Comparison of ENCODE assay signal across 8 cellular contexts in the genomic region with DNA sequence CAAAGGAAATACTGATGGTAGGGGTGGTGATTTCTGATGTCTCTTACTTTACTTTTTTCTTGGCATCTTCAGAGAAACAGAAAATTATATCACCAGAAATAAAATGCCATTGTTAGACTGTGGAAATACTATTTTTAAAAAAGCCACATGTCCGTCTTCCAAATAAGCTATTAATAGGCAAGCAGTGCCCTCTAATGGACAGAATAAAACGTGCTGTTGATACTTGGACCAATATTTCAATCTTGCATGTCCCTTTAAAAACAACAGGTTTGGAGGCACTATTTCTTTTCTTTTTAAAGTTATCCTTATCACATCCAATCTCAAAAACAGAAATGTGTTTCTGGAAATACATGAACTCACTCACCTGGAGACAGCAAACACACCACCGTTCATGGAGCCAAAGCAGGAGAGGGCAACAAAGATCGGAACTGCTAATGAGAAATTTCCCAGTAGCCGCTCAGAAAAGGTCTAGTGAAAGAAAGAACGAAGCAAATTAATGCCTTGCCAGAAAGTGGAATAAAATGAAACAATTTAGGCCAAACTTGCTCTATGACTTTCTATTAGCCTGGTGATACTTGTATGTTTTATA. TPM values are rescaled to one million over a fixed set of nuclear protein-coding genes. Genes with fewer than 3 reads are reported as not detected.
DNase-seq lines count a peak whose midpoint lies in the region; ATAC-seq, FAIRE-seq and TF ChIP-seq lines count a peak whose summit lies in the region.

No MANE protein-coding gene starts in this region.

- H3K36me3 Mint-ChIP-seq in activated CD4-positive, alpha-beta T cell treated with anti-CD3 and anti-CD28 coated beads, Interleukin-2, amount 10 ng/mL, durations not matched to agents 7 days and 5 days (ENCODE audit: low read depth), result peaks cover 2% of the 10 kb centered on the region

- no peak overlapping the region for H3K27ac Mint-ChIP-seq in activated CD4-positive, alpha-beta T cell treated with anti-CD3 and anti-CD28 coated beads, Interleukin-2, amount 10 ng/mL, durations not matched to agents 7 days and 5 days

- CTCF ChIA-PET in activated CD4-positive, alpha-beta T cell treated with anti-CD3 and anti-CD28 coated beads, Interleukin-2, amount 10 ng/mL, durations not matched to agents 7 days and 5 days (lab: Charles Lee), result interaction anchor here (1.0 kb wide), 1 partner anchor 33 kb away, joined by 3 read pairs; no protein-coding TSS in a partner anchor

- no peaks in the 10 kb centered on the region for H3K9me3 Mint-ChIP-seq in activated CD4-positive, alpha-beta T cell treated with anti-CD3 and anti-CD28 coated beads, Interleukin-2, amount 10 ng/mL, durations not matched to agents 7 days and 5 days

- intact Hi-C loops in colonic mucosa (cut with DNase I), result loop anchor here (5.0 to 10.0 kb wide), 2 partner anchors 368 to 499 kb away; no protein-coding TSS in a partner anchor

- no peaks in the 10 kb centered on the region for H3K27me3 ChIP-seq in colonic mucosa

- H3K9me3 ChIP-seq in colonic mucosa, result no peaks in the 10 kb centered on the region

- H3K4me1 Mint-ChIP-seq in activated CD4-positive, alpha-beta T cell treated with anti-CD3 and anti-CD28 coated beads, Interleukin-2, amount 10 ng/mL, durations not matched to agents 7 days and 5 days, result no peaks in the 10 kb centered on the region

- no peak overlapping the region for H3K4me3 ChIP-seq in colonic mucosa

- no peak overlapping the region for H3K27ac ChIP-seq in colonic mucosa

- TF ChIP-seq CTCF in GM12872 (IDR thresholded peaks at IDR 0.05; ENCODE audit: insufficient read depth, low read depth, low read length) (peak; percentile 54), colonic mucosa (IDR thresholded peaks at IDR 0.05) (peak; percentile 40)

- peak; percentile 46 for ATAC-seq in HG02610 (IDR thresholded peaks at IDR 0.05; ENCODE audit: unreplicated experiment)
- no peak for ATAC-seq in HG02840 (IDR thresholded peaks at IDR 0.05; ENCODE audit: low FRiP score, unreplicated experiment)

- TF ChIP-seq POLR2A in H54 (IDR thresholded peaks at IDR 0.05; ENCODE audit: low read depth, low read length), result no peak

- H3K36me3 ChIP-seq in colonic mucosa, result no peaks in the 10 kb centered on the region

- POLR2A ChIA-PET in activated CD4-positive, alpha-beta T cell treated with anti-CD3 and anti-CD28 coated beads, Interleukin-2, amount 10 ng/mL, durations not matched to agents 7 days and 5 days (lab: Charles Lee), result no interaction called here

- DNase-seq in NCI-H526 (lab: John Stamatoyannopoulos, UW), result peak; percentile 41 to 67
- no peak for DNase-seq in colonic mucosa
- peak; percentile 77 to 86 for DNase-seq in lung microvascular endothelial cell (ENCODE audit: low read depth in 2 of 2)
- no peak for DNase-seq in H54 (ENCODE audit: insufficient read length, low spot score)
- no peak for DNase-seq in activated CD4-positive, alpha-beta T cell treated with anti-CD3 and anti-CD28 coated beads, Interleukin-2, amount 10 ng/mL, durations not matched to agents 7 days and 5 days

- no peaks in the 10 kb centered on the region for H3K4me1 ChIP-seq in colonic mucosa

- no peak overlapping the region for H3K4me3 Mint-ChIP-seq in activated CD4-positive, alpha-beta T cell treated with anti-CD3 and anti-CD28 coated beads, Interleukin-2, amount 10 ng/mL, durations not matched to agents 7 days and 5 days

- no peak overlapping the region for H3K9ac ChIP-seq in colonic mucosa (ENCODE audit: low read depth in 2 of 2, low read length in 2 of 2)

- no peaks in the 10 kb centered on the region for H3K27me3 Mint-ChIP-seq in activated CD4-positive, alpha-beta T cell treated with anti-CD3 and anti-CD28 coated beads, Interleukin-2, amount 10 ng/mL, durations not matched to agents 7 days and 5 days

- no peak for FAIRE-seq in H54 (lab: Jason Lieb, UNC)

RNA-seq across cellular contexts. Expression of a gene that starts 59.2 kb away (rescaled TPM):
- total RNA-seq in colonic mucosa (1 to 10 TPM; 2.9 to 3.8 TPM), lung microvascular endothelial cell (5.4 and 20.9 TPM in 2 replicates)
- total RNA-seq in activated CD4-positive, alpha-beta T cell treated with anti-CD3 and anti-CD28 coated beads, Interleukin-2, amount 10 ng/mL, durations not matched to agents 7 days and 5 days, result 1 to 10 TPM; 1.1 to 2.2 TPM

Comparison
In these comparisons a context has a peak if more than half of its experiments do, and no peak if none do; other contexts are left out.
1. DNase-seq: peak in NCI-H526 (2 of 2) and lung microvascular endothelial cell (2 of 2); none in colonic mucosa (single experiment), H54 (single experiment) and activated CD4-positive, alpha-beta T cell treated with anti-CD3 and anti-CD28 coated beads, Interleukin-2, amount 10 ng/mL, durations not matched to agents 7 days and 5 days (single experiment).